10 cellular contexts compared by ENCODE assay signal in the genomic region with DNA sequence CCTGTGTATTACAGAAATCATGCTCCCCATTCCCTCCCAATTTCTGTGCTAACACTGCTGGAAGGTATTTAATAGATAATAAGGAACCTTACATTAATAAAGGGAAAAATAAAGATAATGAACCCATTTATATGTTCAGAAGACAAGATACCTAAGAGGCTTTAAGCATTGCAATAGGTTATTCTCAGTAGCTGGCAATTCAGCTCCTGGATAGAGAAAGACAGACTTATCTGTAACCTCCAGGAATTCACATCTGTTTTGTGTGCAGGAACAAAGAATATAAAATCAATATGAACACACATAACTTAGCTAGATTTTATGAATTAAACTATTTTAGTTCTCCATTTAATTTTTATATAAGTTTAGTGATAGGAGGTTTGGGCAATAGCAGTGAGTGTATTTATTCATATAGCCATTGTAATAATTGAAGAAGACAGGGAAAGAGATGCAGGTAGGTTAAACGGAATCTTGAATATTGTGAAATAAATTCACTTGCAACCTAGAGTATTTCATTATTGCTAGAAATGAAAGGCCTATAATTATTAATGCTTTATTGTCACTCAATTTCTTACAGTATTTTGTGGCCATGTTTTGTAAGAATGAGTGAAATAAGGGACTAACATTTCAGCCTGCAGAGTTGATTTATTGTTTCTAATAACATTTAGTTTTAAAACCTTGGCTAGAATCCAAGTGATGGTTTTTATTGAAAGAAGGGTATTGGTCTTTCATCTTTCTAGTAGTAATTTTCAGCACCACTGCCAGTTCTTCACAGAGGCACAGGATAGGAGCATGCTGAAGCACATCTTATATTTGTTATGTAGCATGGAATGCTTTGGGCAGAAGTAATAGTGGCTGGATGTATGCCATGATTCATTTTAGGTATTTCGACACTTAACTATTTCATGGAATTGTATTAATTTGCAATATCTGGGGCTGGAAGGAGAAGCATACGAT. TPM values are rescaled to one million over a fixed set of nuclear protein-coding genes. Genes with fewer than 3 reads are reported as not detected.
A peak's percentile ranks its signal among the peaks of the same experiment; 100 is the strongest.
DNase-seq lines count a peak whose midpoint lies in the region; ATAC-seq, FAIRE-seq and TF ChIP-seq lines count a peak whose summit lies in the region.
"Had no signal": no experiment of that assay in that cellular context is flagged by ENCODE, and none has a peak within 500 bp of the region (broad histone marks: within the 10 kb centered on the region; RNA-seq: fewer than 3 reads in every experiment).

No MANE protein-coding gene starts in this region.

- DNase-seq in CD4-positive, CD25-positive, alpha-beta regulatory T cell, result no peak
- DNase-seq in HT-29 (ENCODE audit: low spot score), result peak; percentile 3
- no peak for DNase-seq in GM12878 (ENCODE audit: low read depth, low spot score)
- DNase-seq in COR-L47 (lab: John Stamatoyannopoulos, UW), result no peak
- no peak for DNase-seq in SW 1271 (lab: John Stamatoyannopoulos, UW)
- no peak for DNase-seq in activated CD4-positive, alpha-beta T cell treated with anti-CD3 and anti-CD28 coated beads, Interleukin-2, amount 10 ng/mL, durations not matched to agents 7 days and 5 days
- no peak for DNase-seq in effector memory CD8-positive, alpha-beta T cell

- H3K4me3 Mint-ChIP-seq in CD4-positive, CD25-positive, alpha-beta regulatory T cell, result no peak overlapping the region
- H3K4me3 Mint-ChIP-seq in activated CD4-positive, alpha-beta T cell treated with anti-CD3 and anti-CD28 coated beads, Interleukin-2, amount 10 ng/mL, durations not matched to agents 7 days and 5 days, result no peak overlapping the region
- no peak overlapping the region for H3K4me3 Mint-ChIP-seq in effector memory CD8-positive, alpha-beta T cell

- H4K20me1 ChIP-seq in GM12878 (ENCODE audit: control insufficient read depth, insufficient read depth), result no peaks in the 10 kb centered on the region

- H3K36me3 ChIP-seq in CD4-positive, CD25-positive, alpha-beta regulatory T cell (ENCODE audit: control insufficient read depth, insufficient read depth, low read length), result no peaks in the 10 kb centered on the region
- H3K36me3 ChIP-seq in GM12878 (ENCODE audit: control insufficient read depth in 2 of 2, insufficient read depth in 2 of 2, low read length in 1 of 2) (no peaks in the 10 kb centered on the region), muscle layer of duodenum (ENCODE audit: control insufficient read depth in 1 of 2, insufficient read depth in 2 of 2, low read length in 2 of 2) (no peaks in the 10 kb centered on the region)

- intact Hi-C loops in GM12878 (cut with micrococcal nuclease; ENCODE audit: unreplicated experiment), result loop anchor here (2.0 to 10.0 kb wide), 4 partner anchors 101 to 511 kb away; no protein-coding TSS in a partner anchor

- peaks cover 0 to 16% (median 12%) of the 10 kb centered on the region in 4 donors for H3K4me1 Mint-ChIP-seq in CD4-positive, CD25-positive, alpha-beta regulatory T cell
- H3K4me1 Mint-ChIP-seq in activated CD4-positive, alpha-beta T cell treated with anti-CD3 and anti-CD28 coated beads, Interleukin-2, amount 10 ng/mL, durations not matched to agents 7 days and 5 days, result peaks cover 7% of the 10 kb centered on the region
- peaks cover 1 to 5% of the 10 kb centered on the region in 2 donors for H3K4me1 Mint-ChIP-seq in effector memory CD8-positive, alpha-beta T cell (ENCODE audit: low read depth in 2 of 2)

- no peak overlapping the region for H2AFZ ChIP-seq in GM12878 (ENCODE audit: control insufficient read depth, low read depth, low read length)

- peak overlapping the region; percentile 68 for H3K4me2 ChIP-seq in GM12878 (ENCODE audit: control insufficient read depth, insufficient read depth)

- no peak for TF ChIP-seq EP300 in GM12878 (IDR thresholded peaks at IDR 0.05; ENCODE audit: borderline replicate concordance in 1 of 2, control insufficient read depth in 1 of 2, low read depth in 2 of 2, low read length in 2 of 2)

- in situ Hi-C loops in GM12878 (cut with MboI), result loop anchor here (25.0 kb wide), 1 partner anchor 529 kb away; no protein-coding TSS in a partner anchor

- no peaks in the 10 kb centered on the region for H3K9me3 Mint-ChIP-seq in CD4-positive, CD25-positive, alpha-beta regulatory T cell
- H3K9me3 Mint-ChIP-seq in activated CD4-positive, alpha-beta T cell treated with anti-CD3 and anti-CD28 coated beads, Interleukin-2, amount 10 ng/mL, durations not matched to agents 7 days and 5 days, result no peaks in the 10 kb centered on the region
- no peaks in the 10 kb centered on the region for H3K9me3 Mint-ChIP-seq in effector memory CD8-positive, alpha-beta T cell

- H3K27me3 ChIP-seq in CD4-positive, CD25-positive, alpha-beta regulatory T cell (ENCODE audit: control insufficient read depth, insufficient read depth, low read length), result no peaks in the 10 kb centered on the region
- no peaks in the 10 kb centered on the region for H3K27me3 ChIP-seq in GM12878 (replicated peaks in 1 of 2; ENCODE audit: control insufficient read depth in 2 of 2, insufficient read depth in 2 of 2, low read length in 1 of 2)
- H3K27me3 ChIP-seq in muscle layer of duodenum (ENCODE audit: low read depth, low read length), result no peaks in the 10 kb centered on the region

- no peak for TF ChIP-seq RAD21 in GM12878 (IDR thresholded peaks at IDR 0.05; ENCODE audit: insufficient read depth, low read depth, low read length)

- no peaks in the 10 kb centered on the region for H3K27me3 Mint-ChIP-seq in CD4-positive, CD25-positive, alpha-beta regulatory T cell
- no peaks in the 10 kb centered on the region for H3K27me3 Mint-ChIP-seq in activated CD4-positive, alpha-beta T cell treated with anti-CD3 and anti-CD28 coated beads, Interleukin-2, amount 10 ng/mL, durations not matched to agents 7 days and 5 days
- H3K27me3 Mint-ChIP-seq in effector memory CD8-positive, alpha-beta T cell, result no peaks in the 10 kb centered on the region

- peak overlapping the region; percentile 93 for H3K27ac ChIP-seq in CD4-positive, CD25-positive, alpha-beta regulatory T cell (ENCODE audit: insufficient read depth, low read length, poor library complexity, severe bottlenecking)
- H3K27ac ChIP-seq in GM12878 (ENCODE audit: control insufficient read depth, insufficient read depth) (no peak overlapping the region), muscle layer of duodenum (ENCODE audit: low read length) (peak overlapping the region; percentile 73)

- POLR2A ChIA-PET in GM12878 (lab: Charles Lee), result interaction anchor here (0.6 to 1.3 kb wide), 4 partner anchors 131 to 280 kb away, joined by 3 to 4 read pairs (median 4); partner anchors contain the start of gene KIAA1614
- POLR2A ChIA-PET in activated CD4-positive, alpha-beta T cell treated with anti-CD3 and anti-CD28 coated beads, Interleukin-2, amount 10 ng/mL, durations not matched to agents 7 days and 5 days (lab: Charles Lee), result no interaction called here

- peak overlapping the region; percentile 57 for H3K9ac ChIP-seq in GM12878 (ENCODE audit: control insufficient read depth, insufficient read depth, low read length)

- BruUV-seq in GM12878 (replicated peaks; lab: Mats Ljungman, UMichigan), result TSS peak; percentile 46

- H3K9me3 ChIP-seq in CD4-positive, CD25-positive, alpha-beta regulatory T cell (ENCODE audit: control insufficient read depth in 2 of 2, low read length in 2 of 2), result no peaks in the 10 kb centered on the region
- H3K9me3 ChIP-seq in GM12878 (replicated peaks; ENCODE audit: control insufficient read depth, insufficient read depth, low read length) (no peaks in the 10 kb centered on the region), muscle layer of duodenum (ENCODE audit: control insufficient read depth in 1 of 2, low read length in 2 of 2) (no peaks in the 10 kb centered on the region)

- H3K27ac Mint-ChIP-seq in CD4-positive, CD25-positive, alpha-beta regulatory T cell, result no peak overlapping the region
- no peak overlapping the region for H3K27ac Mint-ChIP-seq in activated CD4-positive, alpha-beta T cell treated with anti-CD3 and anti-CD28 coated beads, Interleukin-2, amount 10 ng/mL, durations not matched to agents 7 days and 5 days
- H3K27ac Mint-ChIP-seq in effector memory CD8-positive, alpha-beta T cell, result no peak overlapping the region

- SMC1A ChIA-PET in GM12878 (lab: Charles Lee; ENCODE audit: uncharacterized antibody, unreplicated experiment), result interaction anchor here (0.6 to 4.1 kb wide), 11 partner anchors 9 to 229 kb away, joined by 3 to 34 read pairs (median 3); no protein-coding TSS in a partner anchor

- whole genome bisulfite sequencing in GM12878 (ENCODE audit: insufficient coverage, insufficient replicate concordance, low lambda C conversion rate, missing lambda C conversion rate), result 54% methylated on average over 3 of the region's 3 CpGs

- RAD21 ChIA-PET in GM12878 (lab: Charles Lee; ENCODE audit: unreplicated experiment), result interaction anchor here (0.6 to 3.3 kb wide), 7 partner anchors 13 to 230 kb away, joined by 3 to 12 read pairs (median 3); partner anchors contain the start of gene ACBD6

- no peak for TF ChIP-seq POLR2A in GM12878 (IDR thresholded peaks at IDR 0.05; ENCODE audit: low read depth, low read length)

- H3K79me2 ChIP-seq in GM12878 (ENCODE audit: control insufficient read depth, insufficient read depth, low read length), result peaks cover 9% of the 10 kb centered on the region

- H3K4me3 ChIP-seq in CD4-positive, CD25-positive, alpha-beta regulatory T cell (ENCODE audit: low read depth, low read length), result peak overlapping the region; percentile 90
- H3K4me3 ChIP-seq in GM12878 (peak overlapping the region; percentile 89; the same call in 1 of the 2 replicates), muscle layer of duodenum (ENCODE audit: low read depth in 1 of 2, low read length in 2 of 2) (peak overlapping the region; percentile 76 to 93)

- CTCF ChIA-PET in GM12878 (lab: Yijun Ruan, JAX), result interaction anchor here (0.6 to 3.5 kb wide), 4 partner anchors 13 to 230 kb away, joined by 3 to 37 read pairs (median 3); no protein-coding TSS in a partner anchor
- CTCF ChIA-PET in activated CD4-positive, alpha-beta T cell treated with anti-CD3 and anti-CD28 coated beads, Interleukin-2, amount 10 ng/mL, durations not matched to agents 7 days and 5 days (lab: Charles Lee), result interaction anchor here (1.1 to 1.4 kb wide), 2 partner anchors 41 to 46 kb away, joined by 3 read pairs; no protein-coding TSS in a partner anchor

- TF ChIP-seq CTCF in GM12878 (IDR thresholded peaks at IDR 0.05 in 2 of 3, conservative IDR thresholded peaks at IDR 0.05 in 1 of 3; ENCODE audit: control insufficient read depth in 2 of 3, extremely low read depth in 1 of 3, insufficient read depth in 1 of 3, low read depth in 3 of 3, low read length in 3 of 3), result no peak

- H3K4me1 ChIP-seq in CD4-positive, CD25-positive, alpha-beta regulatory T cell (ENCODE audit: control insufficient read depth, insufficient read depth, low read length, poor library complexity, severe bottlenecking), result peaks cover 16% of the 10 kb centered on the region
- H3K4me1 ChIP-seq in GM12878 (ENCODE audit: control insufficient read depth, insufficient read depth, low read length), result peaks cover 8% of the 10 kb centered on the region
- H3K4me1 ChIP-seq in muscle layer of duodenum (ENCODE audit: control insufficient read depth in 1 of 2, insufficient read depth in 2 of 2, low read length in 2 of 2), result peaks cover 21 to 32% of the 10 kb centered on the region in 2 donors

- no peak for FAIRE-seq in GM12878 (lab: Jason Lieb, UNC)
- FAIRE-seq: colon, RCC 7860 had no signal

- no peak for ATAC-seq in CD4-positive, CD25-positive, alpha-beta regulatory T cell (ENCODE audit: low read depth in 2 of 2)
- ATAC-seq in GM12878, result no peak
- no peak for ATAC-seq in effector memory CD8-positive, alpha-beta T cell (replicated peaks)

- peaks cover 6% of the 10 kb centered on the region for H3K36me3 Mint-ChIP-seq in CD4-positive, CD25-positive, alpha-beta regulatory T cell
- peaks cover 2% of the 10 kb centered on the region for H3K36me3 Mint-ChIP-seq in activated CD4-positive, alpha-beta T cell treated with anti-CD3 and anti-CD28 coated beads, Interleukin-2, amount 10 ng/mL, durations not matched to agents 7 days and 5 days (ENCODE audit: low read depth)
- H3K36me3 Mint-ChIP-seq in effector memory CD8-positive, alpha-beta T cell (ENCODE audit: insufficient read depth), result peaks cover 12% of the 10 kb centered on the region

RNA-seq across cellular contexts. Expression of gene XPR1, which starts 1.5 kb away (rescaled TPM):
- total RNA-seq in CD4-positive, CD25-positive, alpha-beta regulatory T cell, result 24.2 TPM
- 10 to 100 TPM in 2 of 4 donors, 1 to 10 TPM in 2; 6.4 to 11.6 (median 8.9) TPM for polyA plus RNA-seq in CD4-positive, CD25-positive, alpha-beta regulatory T cell
- 5.8 and 7.0 TPM in 2 replicates for total RNA-seq in HT-29 (2014; rRNA removed; shearing (Covaris generic))
- total RNA-seq in GM12878 (2013; cell fraction: nucleolus; rRNA removed), result 26.2 and 29.8 TPM in 2 replicates
- total RNA-seq in GM12878 (2014; rRNA removed), result 14.2 and 18.0 TPM in 2 replicates
- total RNA-seq in GM12878 (2014; rRNA removed; fragmentation: Illumina TruSeq; extraction: Trizol), result 12.4 and 13.2 TPM in 2 replicates
- total RNA-seq in GM12878 (2021), result 13.4 and 16.9 TPM in 2 replicates
- 3.3 TPM for polyA plus RNA-seq in GM12878 (2011; ENCODE audit: low read depth)
- polyA plus RNA-seq in GM12878 (2011; rRNA removed), result 33.9 and 36.8 TPM in 2 replicates
- 13.8 and 24.7 TPM in 2 replicates for polyA plus RNA-seq in GM12878 (2011; cell fraction: cytosol; rRNA removed)
- 7.8 and 9.3 TPM in 2 replicates for polyA plus RNA-seq in GM12878 (2011; cell fraction: nucleus; rRNA removed)
- polyA plus RNA-seq in GM12878 (2012), result 6.2 and 7.0 TPM in 2 replicates
- polyA plus RNA-seq in GM12878 (2014; fragmentation: Illumina TruSeq; extraction: Trizol), result 14.4 and 17.7 TPM in 2 replicates
- 1 to 10 TPM; 1.1 to 1.5 TPM for polyA plus RNA-seq in GM12878 (2014; fragmentation: Nextera tagmentation; extraction: Ambion mirVana)
- polyA plus RNA-seq in GM12878 (2014; rRNA removed), result 8.5 and 9.3 TPM in 2 replicates
- 1 to 10 TPM; 5.8 to 7.6 TPM for polyA plus RNA-seq in GM12878 (2016; fragmentation: Nextera tagmentation; extraction: Ambion mirVana)
- 45.1 and 54.2 TPM in 2 replicates for polyA minus RNA-seq in GM12878 (2011; rRNA and poly(A)+ RNA removed)
- 9.0 and 24.4 TPM in 2 replicates for polyA minus RNA-seq in GM12878 (2011; cell fraction: cytosol; rRNA and poly(A)+ RNA removed)
- polyA minus RNA-seq in GM12878 (2011; cell fraction: nucleus; rRNA and poly(A)+ RNA removed), result 11.5 and 16.6 TPM in 2 replicates
- total RNA-seq in activated CD4-positive, alpha-beta T cell treated with anti-CD3 and anti-CD28 coated beads, Interleukin-2, amount 10 ng/mL, durations not matched to agents 7 days and 5 days, result 10 to 100 TPM; 18.0 to 20.5 TPM
